In genomic region chr9:18626046-18626698, GRCh38 we compare ENCODE assay signal across 2 cellular contexts.
TF ChIP-seq lines count a peak whose summit lies in the region.

No MANE protein-coding gene starts in this region.

TF ChIP-seq in SK-N-SH, 30 proteins besides CTCF, POLR2A, EP300 and RAD21 (continued from another document):
- no peak for TF ChIP-seq ZBTB33 (IDR thresholded peaks at IDR 0.05; ENCODE audit: borderline replicate concordance, low read depth)
- TF ChIP-seq SMC3 (IDR thresholded peaks at IDR 0.05; ENCODE audit: low read depth, low read length), result no peak
- no peak for TF ChIP-seq EZH2phosphoT487 (IDR thresholded peaks at IDR 0.05; ENCODE audit: borderline replicate concordance, low read depth)
- peak; percentile 67; the same call in 1 of the 2 replicates for TF ChIP-seq REST (IDR thresholded peaks at IDR 0.05; ENCODE audit: low read depth, low read length)
TF ChIP-seq in SK-N-SH: peak in this region for 1.

TF ChIP-seq in SK-N-SH treated with all-trans-retinoic acid at 6 μM for 48 hours, 23 proteins besides CTCF, POLR2A, EP300 and RAD21 (continued from another document):
- TF ChIP-seq TSHZ2 (CRISPR knock-in tag; IDR thresholded peaks at IDR 0.05) (no peak), ISL1 (CRISPR knock-in tag; IDR thresholded peaks at IDR 0.05) (no peak), PPARA (CRISPR knock-in tag; IDR thresholded peaks at IDR 0.05; ENCODE audit: borderline replicate concordance) (no peak), CSDC2 (CRISPR knock-in tag; IDR thresholded peaks at IDR 0.05) (no peak), CSRNP3 (CRISPR knock-in tag; IDR thresholded peaks at IDR 0.05) (no peak), CREB5 (CRISPR knock-in tag; IDR thresholded peaks at IDR 0.05; ENCODE audit: low read depth) (no peak), ZC3H10 (CRISPR knock-in tag; IDR thresholded peaks at IDR 0.05) (no peak)
